6 cellular contexts compared by ENCODE assay signal in the genomic region with DNA sequence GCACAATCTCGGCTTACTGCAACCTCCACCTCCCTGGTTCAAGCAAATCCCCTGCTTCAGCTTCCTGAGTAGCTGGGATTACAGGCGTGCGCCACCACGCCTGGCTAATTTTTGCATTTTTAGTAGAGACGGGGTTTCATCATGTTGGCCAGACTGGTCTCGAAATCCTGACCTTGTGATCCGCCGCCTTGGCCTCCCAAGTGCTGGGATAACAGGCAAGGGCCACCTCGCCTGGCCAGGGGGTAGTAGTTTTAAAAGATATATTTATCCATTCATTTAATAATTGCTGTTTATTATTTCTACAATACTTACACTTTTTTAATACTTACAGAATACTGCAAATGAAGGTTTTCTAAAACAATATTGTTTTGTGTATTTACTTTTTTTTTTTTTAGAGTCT.
"Had no signal": no experiment of that assay in that cellular context is flagged by ENCODE, and none has a peak within 500 bp of the region (broad histone marks: within the 10 kb centered on the region; RNA-seq: fewer than 3 reads in every experiment).

No MANE protein-coding gene starts in this region.

- H3K27ac Mint-ChIP-seq: HFFc6, IgD-negative memory B cell had no signal

- DNase-seq: GOT3, H7, HFFc6 had no signal

- H3K4me3 ChIP-seq: HAP-1 had no signal

- H3K4me3 Mint-ChIP-seq: HFFc6, IgD-negative memory B cell had no signal

- H3K4me1 ChIP-seq: HAP-1 had no signal

- H3K4me1 Mint-ChIP-seq: IgD-negative memory B cell had no signal

- H3K27me3 Mint-ChIP-seq: IgD-negative memory B cell had no signal

- H3K36me3 ChIP-seq: HAP-1 had no signal

- H3K27ac ChIP-seq: HL-60 had no signal

- H3K9me3 ChIP-seq: HAP-1 had no signal

- H3K36me3 Mint-ChIP-seq: IgD-negative memory B cell had no signal

- H3K9me3 Mint-ChIP-seq: IgD-negative memory B cell had no signal
